ENCODE assay signal across 10 cellular contexts in the genomic region with DNA sequence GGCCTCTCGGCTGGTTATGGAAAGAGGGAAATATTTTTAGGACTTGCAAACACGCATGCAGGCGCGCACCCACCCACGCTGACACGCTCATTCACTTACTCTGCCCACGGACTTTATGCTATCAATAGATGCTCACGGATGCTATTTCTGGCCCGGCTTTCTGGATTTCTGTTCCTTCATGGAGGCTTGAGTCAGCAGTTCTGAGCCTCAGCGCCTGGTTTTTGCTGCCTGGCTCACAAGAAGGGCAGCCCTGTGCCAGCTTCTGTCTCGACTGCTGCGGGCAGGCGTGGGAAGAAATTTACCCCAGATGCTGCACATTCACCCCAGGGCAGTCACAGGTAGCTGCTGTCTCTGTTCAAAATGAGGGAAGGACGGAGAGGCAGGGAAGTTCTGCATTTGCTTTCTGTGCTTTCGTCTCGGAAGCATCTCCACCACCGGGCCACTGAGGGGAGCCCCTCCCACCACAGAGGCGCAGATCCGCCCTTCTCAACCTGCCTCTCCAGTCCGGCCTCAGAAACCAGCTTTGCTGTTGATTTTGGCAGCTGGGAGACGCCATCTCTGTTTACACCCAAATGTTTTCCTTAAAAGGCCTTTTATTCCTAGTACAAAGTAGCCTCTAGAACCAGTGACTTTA.
DNase-seq lines count a peak whose midpoint lies in the region; ATAC-seq lines count a peak whose summit lies in the region.
"Had no signal": no experiment of that assay in that cellular context is flagged by ENCODE, and none has a peak within 500 bp of the region (broad histone marks: within the 10 kb centered on the region; RNA-seq: fewer than 3 reads in every experiment).

No MANE protein-coding gene starts in this region.

- no peaks in the 10 kb centered on the region for H3K36me3 Mint-ChIP-seq in stimulated activated effector memory CD8-positive, alpha-beta T cell treated with anti-CD3 and anti-CD28 coated beads, Interleukin-12 subunit alpha, Interleukin-12 subunit beta, amount 100 ng/mL, for 72 hours

- ATAC-seq in left ventricle myocardium superior (peak; percentile 22), GM18858 (IDR thresholded peaks at IDR 0.05; ENCODE audit: unreplicated experiment) (no peak)
- no peak for ATAC-seq in stimulated activated effector memory CD8-positive, alpha-beta T cell treated with anti-CD3 and anti-CD28 coated beads, Interleukin-12 subunit alpha, Interleukin-12 subunit beta, amount 100 ng/mL, for 72 hours

- no peaks in the 10 kb centered on the region for H3K9me3 Mint-ChIP-seq in stimulated activated effector memory CD8-positive, alpha-beta T cell treated with anti-CD3 and anti-CD28 coated beads, Interleukin-12 subunit alpha, Interleukin-12 subunit beta, amount 100 ng/mL, for 72 hours

- no peak overlapping the region for H3K4me3 Mint-ChIP-seq in stimulated activated effector memory CD8-positive, alpha-beta T cell treated with anti-CD3 and anti-CD28 coated beads, Interleukin-12 subunit alpha, Interleukin-12 subunit beta, amount 100 ng/mL, for 72 hours

- no peaks in the 10 kb centered on the region for H3K4me1 Mint-ChIP-seq in stimulated activated effector memory CD8-positive, alpha-beta T cell treated with anti-CD3 and anti-CD28 coated beads, Interleukin-12 subunit alpha, Interleukin-12 subunit beta, amount 100 ng/mL, for 72 hours

- intact Hi-C loops in left ventricle myocardium superior (cut with micrococcal nuclease): no loop called here

- no peak overlapping the region for H3K27ac Mint-ChIP-seq in stimulated activated effector memory CD8-positive, alpha-beta T cell treated with anti-CD3 and anti-CD28 coated beads, Interleukin-12 subunit alpha, Interleukin-12 subunit beta, amount 100 ng/mL, for 72 hours

- DNase-seq in ELF-1 (ENCODE audit: low read depth, low spot score) (peak; percentile 74), amniotic epithelial cell (ENCODE audit: low read depth) (peak; percentile 49), left ventricle myocardium superior (peak; percentile 48), putamen (ENCODE audit: low spot score) (peak; percentile 86), foreskin melanocyte (no peak), NCI-H128 (lab: John Stamatoyannopoulos, UW; ENCODE audit: unreplicated experiment) (no peak)
- DNase-seq in stimulated activated effector memory CD8-positive, alpha-beta T cell treated with anti-CD3 and anti-CD28 coated beads, Interleukin-12 subunit alpha, Interleukin-12 subunit beta, amount 100 ng/mL, for 72 hours (ENCODE audit: low spot score in 2 of 2): no peak
- DNase-seq: activated T-cell treated with anti-CD3 and anti-CD28 coated beads, Interleukin-2, amount 50 U/mL, for 1 hour; NCI-H748 treated with DMSO at 0.1 percent for 48 hours had no signal

Comparison
In these comparisons a context has a peak if more than half of its experiments do, and no peak if none do; other contexts are left out.
1. DNase-seq: peak in ELF-1 (single experiment), amniotic epithelial cell (single experiment), left ventricle myocardium superior (single experiment) and putamen (single experiment); none in foreskin melanocyte (single experiment), NCI-H128 (single experiment) and stimulated activated effector memory CD8-positive, alpha-beta T cell treated with anti-CD3 and anti-CD28 coated beads, Interleukin-12 subunit alpha, Interleukin-12 subunit beta, amount 100 ng/mL, for 72 hours (0 of 2).